ENCODE assay signal across 8 cellular contexts in the genomic region with DNA sequence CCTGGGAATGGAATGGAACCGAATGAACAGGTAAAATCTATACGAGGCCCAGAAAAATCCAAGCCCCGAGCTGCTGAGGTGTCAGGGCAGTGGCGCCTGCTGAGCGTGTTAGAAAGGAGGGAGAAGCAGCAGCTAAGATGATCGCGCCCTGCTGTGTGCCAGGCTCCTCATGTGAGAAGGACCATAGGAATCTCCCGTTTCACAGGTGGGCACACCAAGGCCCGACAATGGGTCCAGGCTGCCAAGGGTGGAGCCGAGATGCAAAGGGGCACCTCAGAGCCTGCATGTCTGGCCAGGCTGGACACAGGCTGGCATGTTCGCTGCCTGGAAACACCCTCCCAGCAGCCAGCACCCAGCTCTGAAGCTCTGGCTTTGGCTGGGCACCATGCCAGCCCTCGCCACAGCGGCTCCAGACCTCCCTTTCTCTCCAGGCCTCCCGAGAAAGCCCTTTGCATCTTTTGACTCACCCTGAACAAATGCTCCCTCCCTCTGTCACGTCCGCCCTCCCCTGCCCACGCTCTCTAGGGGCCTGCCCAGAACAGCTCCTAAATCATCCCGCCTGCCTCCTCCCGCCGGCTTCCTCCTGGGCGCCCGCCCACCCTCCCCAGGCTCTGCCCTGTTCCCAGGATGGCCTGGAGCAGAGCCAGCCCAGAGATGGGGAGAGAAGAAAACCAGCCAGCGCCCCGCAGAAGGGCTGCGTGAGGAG.
DNase-seq lines count a peak whose midpoint lies in the region; ATAC-seq, FAIRE-seq and TF ChIP-seq lines count a peak whose summit lies in the region.

No MANE protein-coding gene starts in this region.

- intact Hi-C loops in mammary epithelial cell (cut with micrococcal nuclease) = loop anchor here (1.0 to 10.0 kb wide), 5 partner anchors 33 to 359 kb away; partner anchors contain the start of gene C16orf74

- DNase-seq in A549 (ENCODE audit: low read depth in 1 of 2, low spot score in 1 of 2) (peak; percentile 86 to 91), GM19239 (ENCODE audit: insufficient read length, low spot score) (peak; percentile 37), NCI-H226 (peak; percentile 99), mammary epithelial cell (peak; percentile 98), upper lobe of left lung (peak; percentile 48 to 85)

- H4K20me1 ChIP-seq in mammary epithelial cell (ENCODE audit: insufficient read depth, low read length) = no peaks in the 10 kb centered on the region

- no TSS peak for BruUV-seq in mammary epithelial cell (replicated peaks; lab: Mats Ljungman, UMichigan)

- H3K27ac ChIP-seq in A549 = peak overlapping the region; percentile 60 to 86
- H3K27ac ChIP-seq in mammary epithelial cell (ENCODE audit: insufficient read depth, low read depth, low read length) = peak overlapping the region; percentile 66
- H3K27ac ChIP-seq in liver (ENCODE audit: low read depth in 1 of 2, low read length in 2 of 2) = no peak overlapping the region
- H3K27ac ChIP-seq in upper lobe of left lung = peak overlapping the region in 3 of 4 donors; percentile 50 to 68 (median 59)

- in situ Hi-C loops in mammary epithelial cell (cut with MboI; ENCODE audit: low sequenced_read_pairs in 2 of 2) = no loop called here

- 36% methylated on average over 20 of the region's 25 CpGs for WGBS in A549 (ENCODE audit: missing lambda C conversion rate)
- WGBS in mammary epithelial cell (ENCODE audit: low coverage, missing lambda C conversion rate) = 28% methylated on average over 15 of the region's 25 CpGs
- WGBS in liver = 68% methylated on average over 25 of the region's 25 CpGs
- 40 to 42% methylated on average over 18 to 20 of the region's 25 CpGs for WGBS in upper lobe of left lung, 2 donors

- TF ChIP-seq POLR2A in A549 (IDR thresholded peaks at IDR 0.05; ENCODE audit: low read length) (no peak), upper lobe of left lung (IDR thresholded peaks at IDR 0.05) (no peak)

- H3K4me1 ChIP-seq in A549 = peaks cover 58% of the 10 kb centered on the region
- H3K4me1 ChIP-seq in mammary epithelial cell (ENCODE audit: insufficient read depth, low read length) = peaks cover 47% of the 10 kb centered on the region
- H3K4me1 ChIP-seq in liver (ENCODE audit: control insufficient read depth in 4 of 4, insufficient read depth in 4 of 4, low read length in 3 of 4) = peaks cover under 1 to 4% (median 3%) of the 10 kb centered on the region in 4 donors
- peaks cover 20 to 29% (median 25%) of the 10 kb centered on the region in 4 donors for H3K4me1 ChIP-seq in upper lobe of left lung

- H3K79me2 ChIP-seq in mammary epithelial cell (ENCODE audit: insufficient read depth, low read length) = no peaks in the 10 kb centered on the region

- TF ChIP-seq EP300 in A549 (IDR thresholded peaks at IDR 0.05) = no peak
- no peak for TF ChIP-seq EP300 in upper lobe of left lung (IDR thresholded peaks at IDR 0.05)

- H3K9me3 ChIP-seq in A549 = no peaks in the 10 kb centered on the region
- no peaks in the 10 kb centered on the region for H3K9me3 ChIP-seq in mammary epithelial cell (replicated peaks; ENCODE audit: insufficient read depth, low read length)
- no peaks in the 10 kb centered on the region for H3K9me3 ChIP-seq in liver (ENCODE audit: control insufficient read depth in 4 of 4, low read length in 3 of 4)
- no peaks in the 10 kb centered on the region for H3K9me3 ChIP-seq in upper lobe of left lung

- TF ChIP-seq CTCF in A549 (IDR thresholded peaks at IDR 0.05) (no peak), mammary epithelial cell (conservative IDR thresholded peaks at IDR 0.05 in 1 of 2, IDR thresholded peaks at IDR 0.05 in 1 of 2; ENCODE audit: extremely low read depth in 1 of 2, insufficient read depth in 1 of 2, low read depth in 1 of 2, low read length in 2 of 2) (no peak), liver (IDR thresholded peaks at IDR 0.05; ENCODE audit: low read depth, low read length, missing input control) (no peak), upper lobe of left lung (IDR thresholded peaks at IDR 0.05) (no peak)

- TF ChIP-seq RAD21 in A549 (conservative IDR thresholded peaks at IDR 0.05 in 1 of 2, IDR thresholded peaks at IDR 0.05 in 1 of 2) (no peak), liver (IDR thresholded peaks at IDR 0.05) (no peak)

- CTCF ChIA-PET in A549 (lab: Yijun Ruan, JAX) (interaction anchor here (0.8 to 10.8 kb wide), 16 partner anchors 8 to 324 kb away, joined by 3 to 113 read pairs (median 4); no protein-coding TSS in a partner anchor), mammary epithelial cell (lab: Charles Lee; ENCODE audit: low non-redundant PET) (interaction anchor here (0.5 to 1.4 kb wide), 6 partner anchors 21 to 163 kb away, joined by 3 to 6 read pairs (median 4); no protein-coding TSS in a partner anchor)

- H3K9ac ChIP-seq in mammary epithelial cell (ENCODE audit: insufficient read depth, low read length) (peak overlapping the region; percentile 15), liver (ENCODE audit: low read depth in 1 of 2, low read length in 2 of 2) (no peak overlapping the region)

- H3K4me2 ChIP-seq in A549 (peak overlapping the region; percentile 66), mammary epithelial cell (ENCODE audit: insufficient read depth, low read depth, low read length) (peak overlapping the region; percentile 87)

- peak overlapping the region; percentile 80 for H2AFZ ChIP-seq in mammary epithelial cell (ENCODE audit: low read depth, low read length)

- ATAC-seq in A549 (peak; percentile 63 to 86), upper lobe of left lung (ENCODE audit: low FRiP score in 2 of 2) (peak; percentile 57 to 59), HG03439 (IDR thresholded peaks at IDR 0.05; ENCODE audit: unreplicated experiment) (no peak), GM19397 (IDR thresholded peaks at IDR 0.05; ENCODE audit: unreplicated experiment) (no peak)

- POLR2A ChIA-PET in A549 (lab: Yijun Ruan, JAX) = interaction anchor here (0.8 to 1.4 kb wide), 3 partner anchors 21 to 217 kb away, joined by 3 to 5 read pairs (median 3); no protein-coding TSS in a partner anchor

- no peak overlapping the region for H3K4me3 ChIP-seq in A549
- H3K4me3 ChIP-seq in mammary epithelial cell (replicated peaks in 1 of 3; ENCODE audit: insufficient read depth in 1 of 3, low read depth in 2 of 3, low read length in 3 of 3) = peak overlapping the region in 2 of 3 experiments; percentile 29 to 37
- H3K4me3 ChIP-seq in liver (ENCODE audit: low read depth in 1 of 3, low read length in 3 of 3) = no peak overlapping the region
- H3K4me3 ChIP-seq in upper lobe of left lung = no peak overlapping the region

- dilution Hi-C loops in mammary epithelial cell (cut with HindIII; ENCODE audit: low sequenced_read_pairs) = no loop called here

- H3K36me3 ChIP-seq in mammary epithelial cell (ENCODE audit: insufficient read depth, low read length) = no peaks in the 10 kb centered on the region
- H3K36me3 ChIP-seq in liver (ENCODE audit: control insufficient read depth in 4 of 4, insufficient read depth in 3 of 4, low read depth in 1 of 4, low read length in 3 of 4) = no peaks in the 10 kb centered on the region
- H3K36me3 ChIP-seq in upper lobe of left lung = no peaks in the 10 kb centered on the region

- no peaks in the 10 kb centered on the region for H3K27me3 ChIP-seq in mammary epithelial cell (ENCODE audit: insufficient read depth, low read length)
- H3K27me3 ChIP-seq in liver (ENCODE audit: control insufficient read depth in 4 of 4, insufficient read depth in 4 of 4, low read length in 3 of 4) = no peaks in the 10 kb centered on the region
- no peaks in the 10 kb centered on the region for H3K27me3 ChIP-seq in upper lobe of left lung

- FAIRE-seq in A549 (lab: Jason Lieb, UNC) = no peak
- FAIRE-seq in GM19239 (lab: Jason Lieb, UNC) = no peak

TF ChIP-seq in A549, 52 proteins besides CTCF, POLR2A, EP300 and RAD21 (continues in another document):
- TF ChIP-seq E2F6 (IDR thresholded peaks at IDR 0.05; ENCODE audit: borderline replicate concordance, low read depth) = peak; percentile 19; the same call in 1 of the 2 replicates
- TF ChIP-seq MAX (IDR thresholded peaks at IDR 0.05) = peak; percentile 37; the same call in 1 of the 2 replicates
- peak; percentile 65 for TF ChIP-seq KDM1A (IDR thresholded peaks at IDR 0.05; ENCODE audit: low read depth)

TF ChIP-seq in liver, 16 proteins besides CTCF, POLR2A, EP300 and RAD21:
- no peak for TF ChIP-seq HNF4A (conservative IDR thresholded peaks at IDR 0.05)
- peak; percentile 18 for TF ChIP-seq NR2F2 (IDR thresholded peaks at IDR 0.05)
- TF ChIP-seq FOXA1 (IDR thresholded peaks at IDR 0.05) = no peak
- TF ChIP-seq JUND (IDR thresholded peaks at IDR 0.05) = no peak
- TF ChIP-seq GABPA (IDR thresholded peaks at IDR 0.05 in 1 of 2, conservative IDR thresholded peaks at IDR 0.05 in 1 of 2) = no peak
- TF ChIP-seq TAF1 (conservative IDR thresholded peaks at IDR 0.05) = no peak

Comparison
In these comparisons a context has a peak if more than half of its experiments do, and no peak if none do; other contexts are left out.
1. ATAC-seq: peak in A549 (2 of 2) and upper lobe of left lung (2 of 2); none in HG03439 (single experiment) and GM19397 (single experiment).
2. DNase-seq: peak in every context shown above with its lines; median percentile 99 in NCI-H226; 98 in mammary epithelial cell; 88 in A549; 66 in upper lobe of left lung; 37 in GM19239.
3. H3K27ac ChIP-seq: peak in A549 (2 of 2), mammary epithelial cell (single experiment) and upper lobe of left lung (3 of 4); none in liver (0 of 2).
4. H3K4me3 ChIP-seq: peak in mammary epithelial cell (2 of 3); none in A549 (single experiment), liver (0 of 3) and upper lobe of left lung (0 of 4).